Comparison of ENCODE assay signal across 21 cellular contexts in the genomic region with DNA sequence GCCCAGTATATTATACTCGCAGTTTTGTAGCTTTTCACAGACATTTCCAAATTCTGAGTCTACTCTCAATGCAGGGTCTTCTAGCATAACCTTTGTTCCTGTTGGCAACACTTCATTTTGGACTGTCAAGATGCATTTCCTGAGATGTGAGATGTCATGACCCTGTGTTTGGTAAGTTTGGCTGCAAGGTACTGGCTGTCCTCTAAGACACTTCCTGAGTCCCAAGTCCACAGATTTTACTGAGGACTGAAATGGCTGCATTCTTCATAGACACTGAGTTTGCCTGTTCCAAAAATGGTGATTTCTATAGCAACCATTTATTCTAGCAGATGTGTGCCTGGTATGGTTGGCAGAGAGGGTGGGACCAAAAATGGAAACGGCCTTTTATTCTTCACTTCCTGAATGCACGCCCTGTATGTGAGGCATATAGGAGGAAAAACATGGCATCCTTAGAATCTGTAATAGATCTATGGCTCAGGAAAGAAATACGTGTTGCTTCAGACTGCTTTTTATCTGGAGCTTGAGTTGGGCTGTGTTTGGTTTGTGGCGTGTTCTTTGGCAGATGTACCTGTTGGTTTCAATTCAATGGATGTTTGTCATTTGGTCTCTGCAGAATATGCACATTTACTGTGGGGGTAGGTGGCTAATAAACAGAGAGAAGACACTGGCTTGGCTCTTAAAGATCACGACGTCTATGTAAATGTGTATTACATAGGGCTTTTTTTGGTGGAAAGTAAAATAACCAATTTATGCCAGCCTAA.
DNase-seq lines count a peak whose midpoint lies in the region; ATAC-seq and TF ChIP-seq lines count a peak whose summit lies in the region.
"Had no signal": no experiment of that assay in that cellular context is flagged by ENCODE, and none has a peak within 500 bp of the region (broad histone marks: within the 10 kb centered on the region; RNA-seq: fewer than 3 reads in every experiment).

No MANE protein-coding gene starts in this region.

- H3K27ac ChIP-seq in body of pancreas (peak overlapping the region in 3 of 4 donors; percentile 21 to 38 (median 31)), thoracic aorta (peak overlapping the region; percentile 26 to 51)
- H3K27ac ChIP-seq: BLaER1 had no signal

- H3K4me1 ChIP-seq in body of pancreas (peaks cover 80% of the 10 kb centered on the region), thoracic aorta (ENCODE audit: control insufficient read depth in 1 of 2, low read depth in 2 of 2) (peaks cover 68 to 98% of the 10 kb centered on the region in 2 donors)
- H3K4me1 ChIP-seq: BLaER1 had no signal

- H3K27ac Mint-ChIP-seq in activated naive CD4-positive, alpha-beta T cell treated with anti-CD3 and anti-CD28 coated beads, Interleukin-2, amount 50 U/mL, for 72 hours = no peak overlapping the region
- H3K27ac Mint-ChIP-seq: activated CD8-positive, alpha-beta T cell treated with anti-CD3 and anti-CD28 coated beads for 36 hours; stimulated activated memory B cell treated with anti-CD40 and anti-IgM and Interleukin-4, amounts not matched to agents 10 μg/mL and 1 μg/mL and 100 μg/mL, for 72 hours; type B pancreatic cell had no signal

- no peak for TF ChIP-seq CTCF in body of pancreas (IDR thresholded peaks at IDR 0.05)
- no peak for TF ChIP-seq CTCF in thoracic aorta (IDR thresholded peaks at IDR 0.05)

- intact Hi-C loops in body of pancreas (cut with DNase I) = no loop called here

- H3K4me3 ChIP-seq in body of pancreas (no peak overlapping the region), thoracic aorta (peak overlapping the region; percentile 11)
- H3K4me3 ChIP-seq: BLaER1 had no signal

- H3K36me3 ChIP-seq in body of pancreas (replicated peaks in 1 of 2; ENCODE audit: insufficient read depth in 1 of 2, low read depth in 2 of 2) (no peaks in the 10 kb centered on the region), thoracic aorta (peaks cover 21% of the 10 kb centered on the region)
- H3K36me3 ChIP-seq: BLaER1 had no signal

- H3K9me3 Mint-ChIP-seq in activated naive CD4-positive, alpha-beta T cell treated with anti-CD3 and anti-CD28 coated beads, Interleukin-2, amount 50 U/mL, for 72 hours = no peaks in the 10 kb centered on the region
- H3K9me3 Mint-ChIP-seq: activated CD8-positive, alpha-beta T cell treated with anti-CD3 and anti-CD28 coated beads for 36 hours; stimulated activated memory B cell treated with anti-CD40 and anti-IgM and Interleukin-4, amounts not matched to agents 10 μg/mL and 1 μg/mL and 100 μg/mL, for 72 hours had no signal

- no peaks in the 10 kb centered on the region for H3K27me3 ChIP-seq in body of pancreas
- H3K27me3 ChIP-seq in thoracic aorta (replicated peaks; ENCODE audit: insufficient read depth) = no peaks in the 10 kb centered on the region
- H3K27me3 ChIP-seq: BLaER1 had no signal

- H3K36me3 Mint-ChIP-seq in activated naive CD4-positive, alpha-beta T cell treated with anti-CD3 and anti-CD28 coated beads, Interleukin-2, amount 50 U/mL, for 72 hours = no peaks in the 10 kb centered on the region
- H3K36me3 Mint-ChIP-seq: stimulated activated memory B cell treated with anti-CD40 and anti-IgM and Interleukin-4, amounts not matched to agents 10 μg/mL and 1 μg/mL and 100 μg/mL, for 72 hours; type B pancreatic cell had no signal

- H3K9me3 ChIP-seq in body of pancreas = no peaks in the 10 kb centered on the region
- H3K9me3 ChIP-seq in thoracic aorta = no peaks in the 10 kb centered on the region
- H3K9me3 ChIP-seq: BLaER1 had no signal

- 65% methylated on average over 7 of the region's 7 CpGs for WGBS in body of pancreas, 2 donors

- no peak for TF ChIP-seq POLR2A in body of pancreas (IDR thresholded peaks at IDR 0.05)

- peak; percentile 29 for DNase-seq in NCI-H2029 treated with DMSO at 0.1 percent for 48 hours (lab: John Stamatoyannopoulos, UW)
- no peak for DNase-seq in NCI-H2029 (lab: John Stamatoyannopoulos, UW)
- DNase-seq in body of pancreas = no peak
- DNase-seq in middle frontal gyrus (ENCODE audit: extremely low spot score, low spot score) = peak; percentile 50
- no peak for DNase-seq in thoracic aorta (ENCODE audit: low spot score)
- DNase-seq in epidermal melanocyte (ENCODE audit: insufficient read length, low spot score) = no peak
- no peak for DNase-seq in activated naive CD4-positive, alpha-beta T cell treated with anti-CD3 and anti-CD28 coated beads, Interleukin-2, amount 50 U/mL, for 72 hours (ENCODE audit: low spot score in 2 of 2)
- DNase-seq: activated CD8-positive, alpha-beta T cell treated with anti-CD3 and anti-CD28 coated beads for 36 hours; activated T-cell treated with anti-CD3 and anti-CD28 coated beads, Interleukin-2, amount 50 U/mL, for 1 hour; aorta; cerebellar nuclear complex; effector CD8-positive, alpha-beta T cell; NCI-H1105 treated with DMSO at 0.1 percent for 48 hours; NCI-H524 treated with DMSO at 0.1 percent for 48 hours; occipital lobe had no signal

- ATAC-seq in body of pancreas (peak; percentile 29), thoracic aorta (ENCODE audit: insufficient number of reproducible peaks, low FRiP score, low read depth) (no peak), HG02938 (IDR thresholded peaks at IDR 0.05; ENCODE audit: unreplicated experiment) (no peak)
- no peak for ATAC-seq in activated naive CD4-positive, alpha-beta T cell treated with anti-CD3 and anti-CD28 coated beads, Interleukin-2, amount 50 U/mL, for 72 hours
- ATAC-seq: activated CD8-positive, alpha-beta T cell treated with anti-CD3 and anti-CD28 coated beads for 36 hours; esophagus mucosa; HCT116; stimulated activated memory B cell treated with anti-CD40 and anti-IgM and Interleukin-4, amounts not matched to agents 10 μg/mL and 1 μg/mL and 100 μg/mL, for 72 hours had no signal

Comparison
In these comparisons a context has a peak if more than half of its experiments do, and no peak if none do; other contexts are left out.
1. DNase-seq: peak in NCI-H2029 treated with DMSO at 0.1 percent for 48 hours (single experiment) and middle frontal gyrus (single experiment); none in NCI-H2029 (single experiment), body of pancreas (0 of 4), thoracic aorta (single experiment), epidermal melanocyte (single experiment) and activated naive CD4-positive, alpha-beta T cell treated with anti-CD3 and anti-CD28 coated beads, Interleukin-2, amount 50 U/mL, for 72 hours (0 of 2).